In genomic region chr1:235838021-235838420, GRCh38 we compare ENCODE assay signal across 13 cellular contexts.
"Had no signal": no experiment of that assay in that cellular context is flagged by ENCODE, and none has a peak within 500 bp of the region (broad histone marks: within the 10 kb centered on the region; RNA-seq: fewer than 3 reads in every experiment).

No MANE protein-coding gene starts in this region.

- H3K9me3 Mint-ChIP-seq: mesothelial cell of epicardium; stimulated activated memory B cell treated with anti-CD40 and anti-IgM and Interleukin-4, amounts not matched to agents 10 μg/mL and 1 μg/mL and 100 μg/mL, for 72 hours had no signal

- H3K4me3 Mint-ChIP-seq: mesothelial cell of epicardium; stimulated activated memory B cell treated with anti-CD40 and anti-IgM and Interleukin-4, amounts not matched to agents 10 μg/mL and 1 μg/mL and 100 μg/mL, for 72 hours had no signal

- H3K27ac Mint-ChIP-seq: mesothelial cell of epicardium; stimulated activated memory B cell treated with anti-CD40 and anti-IgM and Interleukin-4, amounts not matched to agents 10 μg/mL and 1 μg/mL and 100 μg/mL, for 72 hours had no signal

- H3K4me3 ChIP-seq: hepatocyte, right atrium auricular region, skin epidermis, transverse colon had no signal

- H3K36me3 ChIP-seq: right atrium auricular region, transverse colon, WERI-Rb-1 had no signal

- DNase-seq: activated CD4-positive, alpha-beta T cell treated with anti-CD3 and anti-CD28 coated beads for 4 hours; activated naive CD4-positive, alpha-beta T cell; caudate nucleus; cortex of kidney; effector CD8-positive, alpha-beta T cell; substantia nigra; transverse colon; WERI-Rb-1 had no signal

- H3K27me3 Mint-ChIP-seq: stimulated activated memory B cell treated with anti-CD40 and anti-IgM and Interleukin-4, amounts not matched to agents 10 μg/mL and 1 μg/mL and 100 μg/mL, for 72 hours had no signal

- H3K4me1 Mint-ChIP-seq: mesothelial cell of epicardium had no signal

- H3K27ac ChIP-seq: hepatocyte, right atrium auricular region, skin epidermis, transverse colon, WERI-Rb-1 had no signal

- H3K36me3 Mint-ChIP-seq: mesothelial cell of epicardium had no signal

- ATAC-seq: stimulated activated memory B cell treated with anti-CD40 and anti-IgM and Interleukin-4, amounts not matched to agents 10 μg/mL and 1 μg/mL and 100 μg/mL, for 72 hours had no signal

- H3K27me3 ChIP-seq: hepatocyte, right atrium auricular region, transverse colon had no signal

- H3K9me3 ChIP-seq: right atrium auricular region, transverse colon had no signal
